In the genomic region with DNA sequence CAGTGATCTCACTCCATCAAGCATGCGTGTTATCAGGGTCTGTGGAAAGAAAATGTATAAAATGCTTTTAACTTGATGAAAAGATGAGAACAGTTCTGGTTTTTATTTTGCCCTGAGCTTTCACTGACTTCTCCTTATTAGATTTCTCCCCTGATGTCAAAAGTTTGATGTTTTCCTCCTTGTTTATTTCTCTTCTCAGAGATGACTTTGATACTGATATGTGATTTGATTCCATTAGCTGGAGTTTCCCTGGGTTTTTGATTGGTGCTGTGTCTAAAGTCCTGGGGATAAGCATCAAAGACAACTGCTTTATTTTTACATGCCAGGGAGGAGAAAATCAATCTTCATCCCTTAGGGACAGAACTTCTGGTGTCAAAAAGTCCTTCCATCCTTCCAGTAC, we compare ENCODE assay signal across 5 cellular contexts.
"Had no signal": no experiment of that assay in that cellular context is flagged by ENCODE, and none has a peak within 500 bp of the region (broad histone marks: within the 10 kb centered on the region; RNA-seq: fewer than 3 reads in every experiment).

No MANE protein-coding gene starts in this region.

- DNase-seq: IMR-90, KBM-7 had no signal

- H3K27ac ChIP-seq: HL-60 had no signal

- H3K4me3 ChIP-seq: K562 had no signal

- ATAC-seq: HepG2, K562 had no signal
